Comparison of ENCODE assay signal across 11 cellular contexts in the genomic region with DNA sequence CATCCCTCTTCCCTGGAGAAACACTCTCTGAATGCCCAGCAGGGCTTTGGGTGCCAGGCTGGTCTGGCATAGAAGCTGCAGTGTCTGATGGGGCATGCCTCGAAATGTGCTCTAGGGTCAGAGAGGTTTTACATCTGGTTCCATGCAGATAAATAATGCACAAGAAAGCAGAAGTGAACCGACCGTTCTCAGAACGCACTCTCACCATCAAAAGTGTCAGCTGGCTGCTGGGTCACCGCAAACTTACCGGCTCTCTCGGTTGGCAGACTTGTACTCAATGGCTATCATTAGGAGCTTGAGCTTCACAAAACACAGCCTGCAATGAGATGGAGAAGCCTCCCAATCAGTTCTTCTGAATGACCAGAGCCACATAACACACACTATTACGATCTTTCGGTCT.
DNase-seq lines count a peak whose midpoint lies in the region; ATAC-seq and TF ChIP-seq lines count a peak whose summit lies in the region.
"Had no signal": no experiment of that assay in that cellular context is flagged by ENCODE, and none has a peak within 500 bp of the region (broad histone marks: within the 10 kb centered on the region; RNA-seq: fewer than 3 reads in every experiment).

No MANE protein-coding gene starts in this region.

- no peaks in the 10 kb centered on the region for H3K9me2 ChIP-seq in hepatocyte (replicated peaks; ENCODE audit: insufficient read depth)

- no peaks in the 10 kb centered on the region for H3K27me3 ChIP-seq in hepatocyte
- H3K27me3 ChIP-seq: spleen had no signal

- intact Hi-C loops in posterior cingulate gyrus (cut with DNase I), result no loop called here

- no peak overlapping the region for H3K4me2 ChIP-seq in hepatocyte

- no peak for TF ChIP-seq CTCF in hepatocyte (IDR thresholded peaks at IDR 0.05; ENCODE audit: poor library complexity)

- H3K9me3 ChIP-seq in hepatocyte (ENCODE audit: low read depth), result no peaks in the 10 kb centered on the region
- H3K9me3 ChIP-seq: spleen had no signal

- WGBS in hepatocyte (ENCODE audit: low lambda C conversion rate, missing lambda C conversion rate), result 86% methylated on average over 9 of the region's 9 CpGs

- peak; percentile 55 for DNase-seq in GDM1 (lab: John Stamatoyannopoulos, UW)
- DNase-seq in MV-4-11 (lab: John Stamatoyannopoulos, UW), result peak; percentile 90
- DNase-seq in ecto neural progenitor cell (ENCODE audit: low spot score), result no peak
- DNase-seq in hepatocyte (ENCODE audit: low spot score), result no peak
- DNase-seq in AG20443 (ENCODE audit: low spot score), result no peak
- no peak for DNase-seq in posterior cingulate gyrus
- DNase-seq: activated CD4-positive, alpha-beta T cell treated with anti-CD3 and anti-CD28 coated beads, Interleukin-2, amount 10 ng/mL, durations not matched to agents 7 days and 5 days; GM23248; spleen had no signal

- no peak overlapping the region for H2AFZ ChIP-seq in hepatocyte
- H2AFZ ChIP-seq: GM23248 had no signal

- H3K27ac ChIP-seq in hepatocyte, result no peak overlapping the region
- H3K27ac ChIP-seq: GM23248, spleen had no signal

- no peaks in the 10 kb centered on the region for H3K4me1 ChIP-seq in hepatocyte (ENCODE audit: insufficient read depth)

- ATAC-seq in GM19397 (IDR thresholded peaks at IDR 0.05; ENCODE audit: unreplicated experiment) (peak; percentile 90), HG02943 (IDR thresholded peaks at IDR 0.05; ENCODE audit: low read depth, unreplicated experiment) (peak; percentile 90)

- H3K36me3 ChIP-seq in hepatocyte (replicated peaks; ENCODE audit: insufficient read depth, low read depth), result no peaks in the 10 kb centered on the region
- H3K36me3 ChIP-seq: spleen had no signal

- no peaks in the 10 kb centered on the region for H3K79me2 ChIP-seq in hepatocyte

- H3K4me3 ChIP-seq in hepatocyte, result no peak overlapping the region
- H3K4me3 ChIP-seq: GM23248, spleen had no signal

- no peaks in the 10 kb centered on the region for H4K20me1 ChIP-seq in hepatocyte (ENCODE audit: insufficient read depth, poor library complexity, severe bottlenecking)

Comparison
In these comparisons a context has a peak if more than half of its experiments do, and no peak if none do; other contexts are left out.
1. DNase-seq: peak in GDM1 (single experiment) and MV-4-11 (single experiment); none in ecto neural progenitor cell (single experiment), hepatocyte (single experiment), AG20443 (single experiment) and posterior cingulate gyrus (0 of 10).